Comparison of ENCODE assay signal across 9 cellular contexts in genomic region chr17:9554715-9555114, GRCh38. TPM values are rescaled to one million over a fixed set of nuclear protein-coding genes. Genes with fewer than 3 reads are reported as not detected.
DNase-seq lines count a peak whose midpoint lies in the region; TF ChIP-seq lines count a peak whose summit lies in the region.
"Not testable (repeated sequence)": the region's sequence is repeated elsewhere in the genome, so short reads cannot be mapped to it uniquely, and the experiment has no call there.
"Had no signal": no experiment of that assay in that cellular context is flagged by ENCODE, and none has a peak within 500 bp of the region (broad histone marks: within the 10 kb centered on the region; RNA-seq: fewer than 3 reads in every experiment).

No MANE protein-coding gene starts in this region.

- not testable (repeated sequence) for BruUV-seq in OCI-LY7 (replicated peaks; lab: Mats Ljungman, UMichigan)

- not testable (repeated sequence) for H3K4me1 ChIP-seq in Loucy (ENCODE audit: insufficient read depth, low read length, poor library complexity, severe bottlenecking); OCI-LY7 (ENCODE audit: insufficient read depth, low read length, poor library complexity, severe bottlenecking)

- peaks cover 10% of the 10 kb centered on the region for H4K20me1 ChIP-seq in Loucy (ENCODE audit: insufficient read depth, low read length, poor library complexity, severe bottlenecking)
- not testable (repeated sequence) for H4K20me1 ChIP-seq in OCI-LY7 (ENCODE audit: insufficient read depth, low read length)

- peaks cover 28% of the 10 kb centered on the region for H3K36me3 ChIP-seq in Loucy (ENCODE audit: insufficient read depth, low read length)
- H3K36me3 ChIP-seq in OCI-LY7 (ENCODE audit: insufficient read depth, low read length): not testable (repeated sequence)

- not testable (repeated sequence) for DNase-seq in AG04449 (ENCODE audit: low read depth, low spot score)
- peak; percentile 38 for DNase-seq in GM10266 (ENCODE audit: extremely low spot score)
- DNase-seq in OCI-LY7 (ENCODE audit: low spot score): peak; percentile 66
- peak; percentile 46 for DNase-seq in activated CD4-positive, alpha-beta T cell treated with anti-CD3 and anti-CD28 coated beads, Interleukin-2, amount 50 U/mL, for 1 hour
- peak; percentile 63 to 67 for DNase-seq in cardiac fibroblast (ENCODE audit: low read depth in 2 of 2)
- peak; percentile 52 for DNase-seq in iPS-NIHi7 (ENCODE audit: extremely low spot score)
- peak; percentile 28 for DNase-seq in retina

- H3K4me3 ChIP-seq in AG04449 (ENCODE audit: low read depth, low read length); Loucy (ENCODE audit: low read length, poor library complexity, severe bottlenecking); OCI-LY7 (ENCODE audit: low read depth, low read length, poor library complexity, severe bottlenecking); cardiac fibroblast (replicated peaks in 1 of 2; ENCODE audit: low read depth in 2 of 2, low read length in 2 of 2): not testable (repeated sequence)

- peaks cover 16% of the 10 kb centered on the region for H3K79me2 ChIP-seq in Loucy (ENCODE audit: insufficient read depth, low read length)
- not testable (repeated sequence) for H3K79me2 ChIP-seq in OCI-LY7 (ENCODE audit: insufficient read depth, low read depth, low read length)

- not testable (repeated sequence) for H3F3A ChIP-seq in Loucy (ENCODE audit: low read depth)

- H3K27ac ChIP-seq in OCI-LY7 (ENCODE audit: low read depth, low read length, poor library complexity, severe bottlenecking): not testable (repeated sequence)

- POLR2A ChIA-PET in AG04449 (lab: Yijun Ruan, JAX): not testable (repeated sequence)
- POLR2A ChIA-PET in OCI-LY7 (lab: Charles Lee): interaction anchor here (1.2 kb wide), 1 partner anchor 20 kb away, joined by 5 read pairs; no protein-coding TSS in a partner anchor

- intact Hi-C loops in OCI-LY7 (cut with micrococcal nuclease; ENCODE audit: unreplicated experiment): loop anchor here (10.0 kb wide), 2 partner anchors 150 to 560 kb away; no protein-coding TSS in a partner anchor

- not testable (repeated sequence) for H3K9me2 ChIP-seq in Loucy (replicated peaks; ENCODE audit: low read depth, low read length); OCI-LY7 (ENCODE audit: insufficient read depth, low read length)

- not testable (repeated sequence) for H3K27me3 ChIP-seq in Loucy (ENCODE audit: insufficient read depth, low read length, poor library complexity, severe bottlenecking)

- CTCF ChIA-PET in AG04449 (lab: Yijun Ruan, JAX): interaction anchor here (0.6 to 2.3 kb wide), 6 partner anchors 8 to 244 kb away, joined by 3 to 7 read pairs (median 3); no protein-coding TSS in a partner anchor
- CTCF ChIA-PET in OCI-LY7 (lab: Charles Lee; ENCODE audit: unreplicated experiment): not testable (repeated sequence)

- not testable (repeated sequence) for H3K9ac ChIP-seq in Loucy (ENCODE audit: low read depth, low read length, poor library complexity, severe bottlenecking)

- H3K4me2 ChIP-seq in Loucy (ENCODE audit: low read depth, low read length, poor library complexity, severe bottlenecking); OCI-LY7 (ENCODE audit: low read length): not testable (repeated sequence)

- H3K9me3 ChIP-seq in Loucy (ENCODE audit: insufficient read depth, low read depth, low read length); OCI-LY7 (ENCODE audit: low read length): not testable (repeated sequence)

- H2AFZ ChIP-seq in Loucy (ENCODE audit: low read length); OCI-LY7 (ENCODE audit: low read length): not testable (repeated sequence)

- TF ChIP-seq CTCF in AG04449 (IDR thresholded peaks at IDR 0.05; ENCODE audit: insufficient read depth, low read length, missing control alignments) (peak; percentile 8), GM10266 (IDR thresholded peaks at IDR 0.05; ENCODE audit: control insufficient read depth, insufficient read depth, low read depth, missing control alignments) (peak; percentile 48), Loucy (conservative IDR thresholded peaks at IDR 0.05; ENCODE audit: low read length) (peak; percentile 57), OCI-LY7 (conservative IDR thresholded peaks at IDR 0.05; ENCODE audit: low read length) (peak; percentile 73), cardiac fibroblast (IDR thresholded peaks at IDR 0.05; ENCODE audit: low read depth, low read length) (peak; percentile 50)

RNA-seq across cellular contexts. Expression of gene STX8, which starts 20.9 kb away (rescaled TPM):
- total RNA-seq in OCI-LY7 (2014; rRNA removed; shearing (Covaris generic)): 69.0 and 88.1 TPM in 2 replicates
- 56.7 and 65.0 TPM in 2 replicates for total RNA-seq in OCI-LY7 (2022)

RNA-seq across cellular contexts. Expression of gene CFAP52, which starts 21.7 kb away (rescaled TPM):
- not detected in 2 replicates for total RNA-seq in OCI-LY7 (2014; rRNA removed; shearing (Covaris generic))
- total RNA-seq in OCI-LY7 (2022): not detected in 2 replicates
- total RNA-seq: subcutaneous adipose tissue had no signal

Comparison
In these comparisons a context has a peak if more than half of its experiments do, and no peak if none do; other contexts are left out.
1. CTCF ChIP-seq: peak in every context shown above with its lines; median percentile 73 in OCI-LY7; 57 in Loucy; 50 in cardiac fibroblast; 48 in GM10266; 8 in AG04449.